In the genomic region with DNA sequence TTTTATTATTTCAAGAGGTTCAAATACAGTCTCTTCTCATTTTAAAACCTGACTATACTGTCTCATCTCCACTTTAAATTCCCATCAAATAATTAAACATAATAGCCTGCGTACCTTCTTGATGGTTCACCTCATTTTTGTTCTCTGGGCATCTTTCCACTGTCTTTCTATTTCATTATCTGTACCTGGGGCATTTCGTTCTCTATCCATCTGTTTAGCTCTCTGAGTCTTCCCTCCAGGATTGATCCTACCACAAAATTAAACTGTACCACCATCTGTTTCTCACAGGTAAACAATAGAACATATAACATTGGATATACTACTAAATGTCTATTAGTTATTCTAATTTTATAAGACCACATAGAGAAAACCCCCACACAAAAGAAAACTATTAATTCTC, we compare ENCODE assay signal across 14 cellular contexts.
"Had no signal": no experiment of that assay in that cellular context is flagged by ENCODE, and none has a peak within 500 bp of the region (broad histone marks: within the 10 kb centered on the region; RNA-seq: fewer than 3 reads in every experiment).

No MANE protein-coding gene starts in this region.

- DNase-seq: KBM-7, MV-4-11, NCI-H1048, NCI-H1105, NCI-H1417, NCI-H187, NCI-H2029, NCI-H2081 treated with DMSO at 0.1 percent for 48 hours, NCI-H2227 treated with DMSO at 0.1 percent for 48 hours, Right ventricle myocardium superior, RPMI8226, SIG-M5, SW 1271, T-cell had no signal

- ATAC-seq: T-cell had no signal
